In the genomic region with DNA sequence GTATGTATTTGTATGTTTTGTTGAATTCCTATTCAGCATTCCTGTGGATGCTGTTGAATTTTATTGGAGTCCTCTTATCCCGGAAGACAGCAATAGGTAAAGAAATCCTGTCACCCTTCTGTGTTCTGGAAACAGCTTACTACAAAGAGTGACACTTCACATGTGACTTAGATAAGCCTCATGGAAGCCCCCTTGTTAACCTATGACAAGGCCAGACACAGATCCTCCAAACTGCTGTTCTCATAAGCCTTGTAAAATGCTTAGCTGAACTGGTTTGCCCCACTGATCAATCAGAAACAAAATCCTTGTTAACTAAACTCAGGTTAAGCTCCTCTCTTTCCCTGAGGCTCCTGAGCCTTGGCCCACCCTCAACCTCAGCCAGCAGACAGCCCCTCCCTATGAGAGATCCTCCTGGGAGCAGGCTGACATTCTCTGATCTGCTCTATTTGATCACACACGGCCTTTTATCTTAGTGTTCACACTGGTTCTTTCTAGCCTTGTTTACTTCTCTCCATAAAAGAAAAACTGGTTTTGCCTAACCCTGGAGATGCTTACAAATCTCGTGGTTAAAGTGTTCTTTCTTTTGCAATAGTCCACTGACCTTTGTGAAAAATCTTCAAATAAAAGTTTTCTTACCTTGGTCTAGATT, we compare ENCODE assay signal across 18 cellular contexts. TPM values are rescaled to one million over a fixed set of nuclear protein-coding genes. Genes with fewer than 3 reads are reported as not detected.
A peak's percentile ranks its signal among the peaks of the same experiment; 100 is the strongest.
DNase-seq lines count a peak whose midpoint lies in the region; TF ChIP-seq lines count a peak whose summit lies in the region.
"Had no signal": no experiment of that assay in that cellular context is flagged by ENCODE, and none has a peak within 500 bp of the region (broad histone marks: within the 10 kb centered on the region; RNA-seq: fewer than 3 reads in every experiment).

No MANE protein-coding gene starts in this region.

- H3K9me3 Mint-ChIP-seq in IgD-negative memory B cell = no peaks in the 10 kb centered on the region
- H3K9me3 Mint-ChIP-seq: effector memory CD8-positive, alpha-beta T cell had no signal

- H3K9ac ChIP-seq in smooth muscle cell (ENCODE audit: low read depth) = no peak overlapping the region
- H3K9ac ChIP-seq: KMS-11 had no signal

- H3K79me2 ChIP-seq in smooth muscle cell (ENCODE audit: low read depth) = no peaks in the 10 kb centered on the region

- H3K27ac Mint-ChIP-seq in IgD-negative memory B cell = peak overlapping the region in 2 of 3 donors; percentile 4 to 64

- no peak overlapping the region for H3K4me2 ChIP-seq in smooth muscle cell
- H3K4me2 ChIP-seq: KMS-11 had no signal

- H3F3A ChIP-seq in smooth muscle cell (ENCODE audit: low read depth) = no peaks in the 10 kb centered on the region

- H3K4me3 ChIP-seq in WERI-Rb-1 (ENCODE audit: low read depth, low read length) (no peak overlapping the region), smooth muscle cell (no peak overlapping the region)
- H3K4me3 ChIP-seq: pancreas had no signal

- peak overlapping the region; percentile 42 for H2AFZ ChIP-seq in smooth muscle cell (ENCODE audit: low read depth)

- H3K4me1 Mint-ChIP-seq in IgD-negative memory B cell = peaks cover 3 to 15% (median 14%) of the 10 kb centered on the region in 3 donors

- H3K9me3 ChIP-seq in WERI-Rb-1 (ENCODE audit: severe bottlenecking) (no peaks in the 10 kb centered on the region), smooth muscle cell (replicated peaks; ENCODE audit: low read depth) (no peaks in the 10 kb centered on the region)
- H3K9me3 ChIP-seq: BE2C, pancreas had no signal

- H3K27ac ChIP-seq in WERI-Rb-1 (peak overlapping the region; percentile 54), smooth muscle cell (ENCODE audit: low read depth) (peak overlapping the region; percentile 47)
- H3K27ac ChIP-seq: KMS-11, pancreas had no signal

- H3K36me3 Mint-ChIP-seq in IgD-negative memory B cell = no peaks in the 10 kb centered on the region

- H3K27me3 ChIP-seq in WERI-Rb-1 (ENCODE audit: insufficient read depth, low read depth, severe bottlenecking) (no peaks in the 10 kb centered on the region), smooth muscle cell (ENCODE audit: low read depth) (no peaks in the 10 kb centered on the region)
- H3K27me3 ChIP-seq: pancreas had no signal

- no peaks in the 10 kb centered on the region for H4K20me1 ChIP-seq in smooth muscle cell (ENCODE audit: low read depth)

- H3K4me1 ChIP-seq in smooth muscle cell (ENCODE audit: low read depth) = no peaks in the 10 kb centered on the region
- H3K4me1 ChIP-seq: BE2C, pancreas had no signal

- no peaks in the 10 kb centered on the region for H3K36me3 ChIP-seq in WERI-Rb-1
- no peaks in the 10 kb centered on the region for H3K36me3 ChIP-seq in smooth muscle cell (ENCODE audit: low read depth)
- H3K36me3 ChIP-seq: BE2C, pancreas had no signal

- no peak overlapping the region for H3K4me3 Mint-ChIP-seq in IgD-negative memory B cell
- H3K4me3 Mint-ChIP-seq: effector memory CD8-positive, alpha-beta T cell had no signal

- TF ChIP-seq CTCF in WERI-Rb-1 (IDR thresholded peaks at IDR 0.05; ENCODE audit: low read depth, low read length) (no peak), smooth muscle cell (IDR thresholded peaks at IDR 0.05; ENCODE audit: borderline replicate concordance, insufficient read depth, poor library complexity, severe bottlenecking) (no peak)

- peak; percentile 92 for DNase-seq in WERI-Rb-1
- DNase-seq in islet precursor cell = peak; percentile 76
- no peak for DNase-seq in smooth muscle cell (lab: John Stamatoyannopoulos, UW; ENCODE audit: unreplicated experiment)
- no peak for DNase-seq in NK-92 treated with Interleukin-12 subunit alpha and Interleukin-12 subunit beta, amount 100 ng/mL, for 24 hours (lab: John Stamatoyannopoulos, UW)
- DNase-seq in NAMALWA (ENCODE audit: low spot score) = no peak
- DNase-seq in activated effector memory CD4-positive, alpha-beta T cell treated with Interleukin-2 at 50 U/mL for 16 hours = no peak
- DNase-seq: activated effector memory CD4-positive, alpha-beta T cell treated with anti-CD3 and anti-CD28 coated beads, Interleukin-2, amount 50 U/mL, for 16 hours; amygdala; BE2C; DMS153; effector memory CD8-positive, alpha-beta T cell; H7; left cardiac atrium; NCI-H146; NCI-H446; pancreas had no signal

- no peaks in the 10 kb centered on the region for H3K27me3 Mint-ChIP-seq in IgD-negative memory B cell

- 32% methylated on average over 3 of the region's 3 CpGs for WGBS in smooth muscle cell (ENCODE audit: low lambda C conversion rate)

RNA-seq across cellular contexts. Expression of gene ATP6V1G1, which starts 29.4 kb away (rescaled TPM):
- polyA plus RNA-seq in IgD-negative memory B cell (361 TPM), smooth muscle cell (335 and 340 TPM in 2 replicates)
- 389 and 400 TPM in 2 replicates for total RNA-seq in smooth muscle cell

RNA-seq across cellular contexts. Expression of gene WHRN, which starts 52.9 kb away (rescaled TPM):
- polyA plus RNA-seq in IgD-negative memory B cell (0.89 TPM), smooth muscle cell (11.9 and 12.9 TPM in 2 replicates)
- total RNA-seq in smooth muscle cell = 2.9 and 3.6 TPM in 2 replicates

RNA-seq across cellular contexts. Expression of gene TMEM268, which starts 52.9 kb away (rescaled TPM):
- polyA plus RNA-seq in IgD-negative memory B cell (15.9 TPM), smooth muscle cell (8.1 and 9.3 TPM in 2 replicates)
- 5.8 and 9.3 TPM in 2 replicates for total RNA-seq in smooth muscle cell

Comparison
In these comparisons a context has a peak if more than half of its experiments do, and no peak if none do; other contexts are left out.
1. DNase-seq: peak in WERI-Rb-1 (single experiment) and islet precursor cell (single experiment); none in smooth muscle cell (single experiment), NK-92 treated with Interleukin-12 subunit alpha and Interleukin-12 subunit beta, amount 100 ng/mL, for 24 hours (single experiment), NAMALWA (single experiment) and activated effector memory CD4-positive, alpha-beta T cell treated with Interleukin-2 at 50 U/mL for 16 hours (single experiment).